ENCODE assay signal across 24 cellular contexts in the genomic region with DNA sequence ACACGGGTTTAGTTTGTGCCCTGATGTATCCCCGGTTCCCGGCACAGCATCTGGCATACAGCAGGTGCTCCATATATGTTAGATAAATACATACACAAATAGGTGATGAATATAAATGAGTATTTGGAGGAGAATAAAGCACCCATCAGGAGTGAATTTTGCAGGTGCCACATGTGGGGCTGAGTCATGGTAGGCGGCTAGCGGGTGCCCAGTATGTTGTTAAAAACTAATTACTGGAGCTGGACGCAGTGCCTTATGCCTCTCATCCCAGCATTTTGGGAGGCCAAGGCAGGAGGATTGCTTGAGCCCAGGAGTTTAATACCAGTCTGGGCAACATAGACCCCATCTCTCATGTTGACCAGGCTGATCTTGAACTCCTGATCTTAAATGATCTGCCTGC.
"Had no signal": no experiment of that assay in that cellular context is flagged by ENCODE, and none has a peak within 500 bp of the region (broad histone marks: within the 10 kb centered on the region; RNA-seq: fewer than 3 reads in every experiment).

No MANE protein-coding gene starts in this region.

- H3K27me3 Mint-ChIP-seq: dendritic cell treated with granulocyte-macrophage colony-stimulating factor and Interleukin-4, amounts not matched to agents 40 ng/mL and 50 ng/mL, for 4 days had no signal

- H2AFZ ChIP-seq: hepatocyte, parathyroid adenoma had no signal

- H3K27me3 ChIP-seq: ascending aorta, hepatocyte, tibial nerve, vagina had no signal

- H3K27ac ChIP-seq: hepatocyte, parathyroid adenoma, VCaP had no signal

- H3K36me3 ChIP-seq: ascending aorta, tibial nerve, vagina had no signal

- H3K27ac Mint-ChIP-seq: dendritic cell treated with granulocyte-macrophage colony-stimulating factor and Interleukin-4, amounts not matched to agents 40 ng/mL and 50 ng/mL, for 4 days had no signal

- H3K4me3 ChIP-seq: ascending aorta, hepatocyte, tibial nerve, vagina had no signal

- FAIRE-seq: bronchial epithelial cell, endothelial cell of umbilical vein, islet of Langerhans had no signal

- H3K9me3 Mint-ChIP-seq: activated T-cell treated with anti-CD3 and anti-CD28 coated beads, Interleukin-2, amount 50 U/mL, for 4 hours; dendritic cell treated with granulocyte-macrophage colony-stimulating factor and Interleukin-4, amounts not matched to agents 40 ng/mL and 50 ng/mL, for 4 days had no signal

- DNase-seq: activated CD4-positive, alpha-beta T cell treated with anti-CD3 and anti-CD28 coated beads, Interleukin-2, amount 50 U/mL, for 1 hour; activated CD4-positive, CD25-positive, alpha-beta regulatory T cell treated with anti-CD3 and anti-CD28 coated beads, Interleukin-2, amount 50 U/mL, for 72 hours; activated CD8-positive, alpha-beta memory T cell treated with anti-CD3 and anti-CD28 coated beads, Interleukin-2, amount 50 U/mL, for 4 hours; activated effector memory CD4-positive, alpha-beta T cell treated with anti-CD3 and anti-CD28 coated beads, Interleukin-2, amount 50 U/mL, for 16 hours; activated naive CD4-positive, alpha-beta T cell treated with anti-CD3 and anti-CD28 coated beads, Interleukin-2, amount 50 U/mL, for 16 hours; activated T-cell treated with anti-CD3 and anti-CD28 coated beads, Interleukin-2, amount 50 U/mL, for 4 hours; effector memory CD4-positive, alpha-beta T cell; left colon; stimulated activated CD4-positive, alpha-beta T cell treated with anti-CD3 and anti-CD28 coated beads, Interleukin-12 subunit alpha, Interleukin-12 subunit beta, amount 100 ng/mL, for 4 hours; stimulated activated CD4-positive, alpha-beta T cell treated with anti-CD3 and anti-CD28 coated beads, Interleukin-1b, Interleukin-23, amount 100 ng/mL, for 48 hours; stimulated activated naive CD8-positive, alpha-beta T cell treated with anti-CD3 and anti-CD28 coated beads, Interleukin-15, Interleukin-2, amounts not matched to agents 100 U/mL and 50 U/mL, for 24 hours; substantia nigra; SW 1271; T-helper 2 cell had no signal

- H3K79me2 ChIP-seq: hepatocyte, parathyroid adenoma had no signal

- ATAC-seq: activated T-cell treated with anti-CD3 and anti-CD28 coated beads, Interleukin-2, amount 50 U/mL, for 4 hours; left colon; stimulated activated naive CD8-positive, alpha-beta T cell treated with anti-CD3 and anti-CD28 coated beads, Interleukin-15, Interleukin-2, amounts not matched to agents 100 U/mL and 50 U/mL, for 24 hours had no signal

- H3K4me2 ChIP-seq: hepatocyte had no signal

- H3K9me3 ChIP-seq: ascending aorta, tibial nerve, vagina had no signal

- H3K4me3 Mint-ChIP-seq: activated T-cell treated with anti-CD3 and anti-CD28 coated beads, Interleukin-2, amount 50 U/mL, for 4 hours; dendritic cell treated with granulocyte-macrophage colony-stimulating factor and Interleukin-4, amounts not matched to agents 40 ng/mL and 50 ng/mL, for 4 days had no signal

- H3K9ac ChIP-seq: parathyroid adenoma had no signal
